10 cellular contexts compared by ENCODE assay signal in the genomic region with DNA sequence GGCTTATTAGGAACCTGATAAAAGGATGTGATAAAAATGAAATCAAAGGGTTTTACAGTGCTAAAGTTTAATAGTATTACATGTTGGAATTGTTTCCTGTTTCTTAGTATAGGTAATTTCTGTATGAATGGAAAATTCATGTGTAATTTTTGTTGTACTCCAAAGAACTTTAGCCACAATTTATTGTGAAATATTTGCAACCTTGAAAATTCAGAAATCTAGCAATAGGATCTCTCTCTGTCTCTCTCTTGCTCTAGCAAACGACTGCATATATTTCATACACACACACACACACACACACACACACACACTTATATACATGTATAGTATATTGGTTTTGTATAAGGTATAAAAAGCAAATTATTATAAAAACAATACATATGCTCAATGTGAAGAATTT. TPM values are rescaled to one million over a fixed set of nuclear protein-coding genes. Genes with fewer than 3 reads are reported as not detected.
DNase-seq lines count a peak whose midpoint lies in the region; ATAC-seq, FAIRE-seq and TF ChIP-seq lines count a peak whose summit lies in the region.
"Had no signal": no experiment of that assay in that cellular context is flagged by ENCODE, and none has a peak within 500 bp of the region (broad histone marks: within the 10 kb centered on the region; RNA-seq: fewer than 3 reads in every experiment).

No MANE protein-coding gene starts in this region.

- no CpG with 5 or more reads among the region's 1 CpG for WGBS in endodermal cell (ENCODE audit: insufficient coverage in 1 of 2, insufficient read length in 1 of 2), 2 experiments

- intact Hi-C loops in kidney (cut with DNase I): no loop called here

- H3K4me1 Mint-ChIP-seq in activated T-cell treated with anti-CD3 and anti-CD28 coated beads, Interleukin-2, amount 50 U/mL, for 24 hours (ENCODE audit: low read depth): peaks cover 74% of the 10 kb centered on the region
- H3K4me1 Mint-ChIP-seq in activated T-helper 17 cell treated with anti-CD3 and anti-CD28 coated beads, Interleukin-2, amount 50 U/mL, for 72 hours: peaks cover 52% of the 10 kb centered on the region
- peaks cover 4% of the 10 kb centered on the region for H3K4me1 Mint-ChIP-seq in endodermal cell

- no peak overlapping the region for H3K9ac ChIP-seq in kidney (ENCODE audit: low read length in 2 of 2)
- no peak overlapping the region for H3K9ac ChIP-seq in endodermal cell (ENCODE audit: extremely low read depth, low read length, poor library complexity, severe bottlenecking)

- no peak for TF ChIP-seq CTCF in kidney (IDR thresholded peaks at IDR 0.05; ENCODE audit: borderline replicate concordance, extremely low read depth, insufficient read depth)
- no peak for TF ChIP-seq CTCF in thoracic aorta (IDR thresholded peaks at IDR 0.05)
- TF ChIP-seq CTCF in endodermal cell (conservative IDR thresholded peaks at IDR 0.05): no peak

- no peak overlapping the region for H3K27ac ChIP-seq in kidney (ENCODE audit: low read depth in 2 of 2, low read length in 2 of 2)
- H3K27ac ChIP-seq in thoracic aorta: no peak overlapping the region
- H3K27ac ChIP-seq in endodermal cell (ENCODE audit: low read depth, low read length): no peak overlapping the region

- H3K4me1 ChIP-seq in kidney (ENCODE audit: control insufficient read depth in 1 of 2, insufficient read depth in 1 of 2, low read depth in 1 of 2, low read length in 2 of 2): peaks cover 5 to 12% of the 10 kb centered on the region in 2 donors
- H3K4me1 ChIP-seq in thoracic aorta (ENCODE audit: control insufficient read depth in 1 of 2, low read depth in 2 of 2): peaks cover 34 to 48% of the 10 kb centered on the region in 2 donors
- H3K4me1 ChIP-seq in endodermal cell (ENCODE audit: control insufficient read depth, insufficient read depth, low read length): no peaks in the 10 kb centered on the region

- no peaks in the 10 kb centered on the region for H3K27me3 Mint-ChIP-seq in activated T-cell treated with anti-CD3 and anti-CD28 coated beads, Interleukin-2, amount 50 U/mL, for 24 hours
- no peaks in the 10 kb centered on the region for H3K27me3 Mint-ChIP-seq in activated T-helper 17 cell treated with anti-CD3 and anti-CD28 coated beads, Interleukin-2, amount 50 U/mL, for 72 hours
- no peaks in the 10 kb centered on the region for H3K27me3 Mint-ChIP-seq in endodermal cell (ENCODE audit: insufficient read depth)

- H3K27me3 ChIP-seq in thoracic aorta (replicated peaks; ENCODE audit: insufficient read depth) (no peaks in the 10 kb centered on the region), endodermal cell (ENCODE audit: control insufficient read depth, insufficient read depth, low read length, poor library complexity, severe bottlenecking) (no peaks in the 10 kb centered on the region)

- no peak for DNase-seq in activated T-cell treated with anti-CD3 and anti-CD28 coated beads, Interleukin-2, amount 50 U/mL, for 24 hours
- DNase-seq in activated T-cell treated with anti-CD3 and anti-CD28 coated beads, Interleukin-2, amount 50 U/mL, for 48 hours: no peak
- DNase-seq in kidney: no peak
- no peak for DNase-seq in thoracic aorta (ENCODE audit: low spot score)
- DNase-seq in endodermal cell: no peak
- no peak for DNase-seq in globus pallidus (ENCODE audit: low spot score)
- DNase-seq: activated effector memory CD4-positive, alpha-beta T cell treated with Interleukin-2 at 50 U/mL for 16 hours; NCI-H2227 treated with DMSO at 0.1 percent for 48 hours had no signal

- no peak for FAIRE-seq in kidney (lab: Jason Lieb, UNC)

- peak overlapping the region; percentile 53 for H3K27ac Mint-ChIP-seq in activated T-cell treated with anti-CD3 and anti-CD28 coated beads, Interleukin-2, amount 50 U/mL, for 24 hours
- H3K27ac Mint-ChIP-seq in activated T-helper 17 cell treated with anti-CD3 and anti-CD28 coated beads, Interleukin-2, amount 50 U/mL, for 72 hours: peak overlapping the region; percentile 60
- no peak overlapping the region for H3K27ac Mint-ChIP-seq in endodermal cell

- H3K36me3 ChIP-seq in kidney (ENCODE audit: control insufficient read depth in 1 of 2, insufficient read depth in 2 of 2, low read length in 2 of 2) (no peaks in the 10 kb centered on the region), thoracic aorta (no peaks in the 10 kb centered on the region), endodermal cell (ENCODE audit: control insufficient read depth, insufficient read depth, low read length) (no peaks in the 10 kb centered on the region)

- no peaks in the 10 kb centered on the region for H3K9me3 Mint-ChIP-seq in activated T-cell treated with anti-CD3 and anti-CD28 coated beads, Interleukin-2, amount 50 U/mL, for 24 hours
- H3K9me3 Mint-ChIP-seq in activated T-helper 17 cell treated with anti-CD3 and anti-CD28 coated beads, Interleukin-2, amount 50 U/mL, for 72 hours: no peaks in the 10 kb centered on the region
- H3K9me3 Mint-ChIP-seq in endodermal cell: no peaks in the 10 kb centered on the region

- H3K9me3 ChIP-seq in kidney (ENCODE audit: control insufficient read depth in 1 of 2, low read length in 2 of 2): no peaks in the 10 kb centered on the region
- H3K9me3 ChIP-seq in thoracic aorta: no peaks in the 10 kb centered on the region
- no peaks in the 10 kb centered on the region for H3K9me3 ChIP-seq in endodermal cell (ENCODE audit: control insufficient read depth, low read length)

- no peak for ATAC-seq in activated T-helper 17 cell treated with anti-CD3 and anti-CD28 coated beads, Interleukin-2, amount 50 U/mL, for 72 hours (replicated peaks)
- no peak for ATAC-seq in thoracic aorta (ENCODE audit: insufficient number of reproducible peaks, low FRiP score, low read depth)
- no peak for ATAC-seq in HG02588 (IDR thresholded peaks at IDR 0.05; ENCODE audit: unreplicated experiment)

- peaks cover 21% of the 10 kb centered on the region for H3K36me3 Mint-ChIP-seq in activated T-cell treated with anti-CD3 and anti-CD28 coated beads, Interleukin-2, amount 50 U/mL, for 24 hours (ENCODE audit: low read depth)
- peaks cover 5% of the 10 kb centered on the region for H3K36me3 Mint-ChIP-seq in activated T-helper 17 cell treated with anti-CD3 and anti-CD28 coated beads, Interleukin-2, amount 50 U/mL, for 72 hours (ENCODE audit: low read depth)
- H3K36me3 Mint-ChIP-seq in endodermal cell (ENCODE audit: low read depth): peaks cover 11% of the 10 kb centered on the region

- H3K4me3 ChIP-seq in kidney (ENCODE audit: low read length in 2 of 2) (peak overlapping the region; percentile 44 to 49), thoracic aorta (peak overlapping the region; percentile 66), endodermal cell (ENCODE audit: low read length) (no peak overlapping the region)

- no peak overlapping the region for H3K4me3 Mint-ChIP-seq in activated T-cell treated with anti-CD3 and anti-CD28 coated beads, Interleukin-2, amount 50 U/mL, for 24 hours
- peak overlapping the region; percentile 60 for H3K4me3 Mint-ChIP-seq in activated T-helper 17 cell treated with anti-CD3 and anti-CD28 coated beads, Interleukin-2, amount 50 U/mL, for 72 hours
- no peak overlapping the region for H3K4me3 Mint-ChIP-seq in endodermal cell

RNA-seq across cellular contexts. Expression of gene PIAS1, which starts 59.6 kb away (rescaled TPM):
- total RNA-seq in activated T-helper 17 cell treated with anti-CD3 and anti-CD28 coated beads, Interleukin-2, amount 50 U/mL, for 72 hours: 10 to 100 TPM; 31.3 to 42.7 TPM
- total RNA-seq in kidney (44.3 TPM), thoracic aorta (10 to 100 TPM; 45.1 to 74.1 TPM), endodermal cell (10 to 100 TPM; 38.0 to 40.1 TPM)
- 10.6 TPM for polyA plus RNA-seq in kidney (ENCODE audit: insufficient read depth, low read depth, low replicate concordance)
- polyA plus RNA-seq in endodermal cell (2013, experiment 1 of 2): 50.4 TPM
- polyA plus RNA-seq in endodermal cell (2013, experiment 2 of 2): 42.8 TPM
